In genomic region chr20:19487420-19487819, GRCh38 we compare ENCODE assay signal across 7 cellular contexts.
"Had no signal": no experiment of that assay in that cellular context is flagged by ENCODE, and none has a peak within 500 bp of the region (broad histone marks: within the 10 kb centered on the region; RNA-seq: fewer than 3 reads in every experiment).

No MANE protein-coding gene starts in this region.

- H3K9me3 ChIP-seq: HAP-1 had no signal

- H3K9ac ChIP-seq: GM23248 had no signal

- DNase-seq: GM23248, GOT3, H7, HFFc6 had no signal

- H2AFZ ChIP-seq: GM23248 had no signal

- H3K27ac ChIP-seq: GM23248, HL-60 had no signal

- H3K4me3 ChIP-seq: GM23248, HAP-1 had no signal

- H3K36me3 ChIP-seq: HAP-1 had no signal

- H3K4me1 ChIP-seq: HAP-1 had no signal

- ATAC-seq: HCT116 had no signal
